In the genomic region with DNA sequence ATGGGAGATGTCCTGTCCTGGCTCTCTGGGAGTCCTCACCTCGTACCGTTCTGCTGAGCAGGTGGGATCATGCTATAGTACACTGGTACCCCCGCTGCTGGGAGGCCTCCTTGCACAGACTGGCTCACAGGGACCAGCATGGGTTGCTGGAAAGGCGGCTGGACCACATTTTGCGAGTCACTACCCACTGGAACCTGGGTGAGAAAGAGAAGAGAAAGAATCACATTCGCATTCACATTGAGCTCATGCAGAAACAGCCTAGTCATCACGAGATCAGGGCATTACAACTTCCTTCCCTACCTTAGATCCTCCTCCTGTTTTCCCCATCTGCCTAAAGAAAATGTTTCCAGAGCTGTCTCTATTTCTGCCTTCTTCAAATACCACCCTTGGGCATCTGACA, we compare ENCODE assay signal across 15 cellular contexts. TPM values are rescaled to one million over a fixed set of nuclear protein-coding genes. Genes with fewer than 3 reads are reported as not detected.
DNase-seq lines count a peak whose midpoint lies in the region; ATAC-seq and TF ChIP-seq lines count a peak whose summit lies in the region.
"Had no signal": no experiment of that assay in that cellular context is flagged by ENCODE, and none has a peak within 500 bp of the region (broad histone marks: within the 10 kb centered on the region; RNA-seq: fewer than 3 reads in every experiment).

No MANE protein-coding gene starts in this region.

- no peaks in the 10 kb centered on the region for H3K4me1 ChIP-seq in upper lobe of right lung
- H3K4me1 ChIP-seq in body of pancreas: no peaks in the 10 kb centered on the region

- 88 to 90% methylated on average over 6 to 7 of the region's 7 CpGs for WGBS in body of pancreas, 2 donors

- H3K27me3 ChIP-seq in upper lobe of right lung (no peaks in the 10 kb centered on the region), body of pancreas (no peaks in the 10 kb centered on the region)
- H3K27me3 ChIP-seq: esophagus muscularis mucosa had no signal

- H3K9me3 ChIP-seq in upper lobe of right lung (no peaks in the 10 kb centered on the region), body of pancreas (no peaks in the 10 kb centered on the region)
- H3K9me3 ChIP-seq: esophagus muscularis mucosa, mucosa of descending colon, psoas muscle, thoracic aorta had no signal

- no peak overlapping the region for H3K27ac ChIP-seq in upper lobe of right lung
- H3K27ac ChIP-seq in substantia nigra (ENCODE audit: low read depth, low read length, poor library complexity, severe bottlenecking): no peak overlapping the region
- H3K27ac ChIP-seq in body of pancreas: no peak overlapping the region
- H3K27ac ChIP-seq: esophagus muscularis mucosa, psoas muscle, thoracic aorta had no signal

- intact Hi-C loops in upper lobe of right lung (cut with DNase I): loop anchor here (10.0 kb wide), 1 partner anchor 187 kb away; a partner anchor contains a TSS
- intact Hi-C loops in body of pancreas (cut with DNase I): no loop called here

- TF ChIP-seq POLR2A in body of pancreas (IDR thresholded peaks at IDR 0.05): no peak

- H3K36me3 ChIP-seq in upper lobe of right lung (peaks cover 83% of the 10 kb centered on the region), body of pancreas (replicated peaks in 1 of 2; ENCODE audit: insufficient read depth in 1 of 2, low read depth in 2 of 2) (peaks cover 0 to 27% of the 10 kb centered on the region in 2 donors)

- ATAC-seq in upper lobe of right lung (peak; percentile 41), body of pancreas (no peak)
- ATAC-seq: mucosa of descending colon, psoas muscle had no signal

- no peak overlapping the region for H3K4me3 ChIP-seq in foreskin fibroblast (ENCODE audit: low read depth in 1 of 2, low read length in 2 of 2)
- H3K4me3 ChIP-seq in upper lobe of right lung: no peak overlapping the region
- H3K4me3 ChIP-seq in body of pancreas: no peak overlapping the region
- H3K4me3 ChIP-seq: esophagus muscularis mucosa, mucosa of descending colon, psoas muscle, thoracic aorta had no signal

- TF ChIP-seq CTCF in foreskin fibroblast (IDR thresholded peaks at IDR 0.05; ENCODE audit: low read depth, low read length) (no peak), upper lobe of right lung (IDR thresholded peaks at IDR 0.05) (no peak), body of pancreas (IDR thresholded peaks at IDR 0.05) (no peak)

- DNase-seq in stimulated activated CD4-positive, alpha-beta T cell treated with anti-CD3 and anti-CD28 coated beads, Interleukin-15, amount 100 ng/mL, for 24 hours: peak; percentile 58
- no peak for DNase-seq in stimulated activated CD4-positive, alpha-beta T cell treated with anti-CD3 and anti-CD28 coated beads, Interleukin-12 subunit alpha, Interleukin-12 subunit beta, amount 100 ng/mL, for 4 hours
- DNase-seq in UCSD-AML1 (lab: John Stamatoyannopoulos, UW; ENCODE audit: unreplicated experiment) (peak; percentile 21), foreskin fibroblast (peak; percentile 37 to 69), upper lobe of right lung (no peak), substantia nigra (lab: John Stamatoyannopoulos, UW) (no peak), body of pancreas (no peak), NCI-H2171 (lab: John Stamatoyannopoulos, UW) (no peak)
- DNase-seq: caudate nucleus, Karpas-422, mucosa of descending colon, NCI-H2081 treated with DMSO at 0.1 percent for 48 hours, psoas muscle had no signal

RNA-seq across cellular contexts. Expression of a gene that starts 17.3 kb away (rescaled TPM):
- total RNA-seq in upper lobe of right lung: 6.0 TPM
- 1 to 10 TPM in 1 of 2 donors, under 1 TPM in 1; 0.78 to 2.0 TPM for total RNA-seq in body of pancreas

RNA-seq across cellular contexts. Expression of a gene that starts 38.8 kb away (rescaled TPM):
- total RNA-seq in upper lobe of right lung: 59.2 TPM
- total RNA-seq in body of pancreas: 10 to 100 TPM; 47.7 to 77.5 TPM

RNA-seq across cellular contexts. Expression of a gene that starts 51.7 kb away (rescaled TPM):
- total RNA-seq in upper lobe of right lung (not detected), body of pancreas (1 to 10 TPM; 2.9 to 4.6 TPM)
- total RNA-seq: esophagus muscularis mucosa had no signal

Comparison
In these comparisons a context has a peak if more than half of its experiments do, and no peak if none do; other contexts are left out.
1. DNase-seq: peak in stimulated activated CD4-positive, alpha-beta T cell treated with anti-CD3 and anti-CD28 coated beads, Interleukin-15, amount 100 ng/mL, for 24 hours (single experiment), UCSD-AML1 (single experiment) and foreskin fibroblast (2 of 2); none in stimulated activated CD4-positive, alpha-beta T cell treated with anti-CD3 and anti-CD28 coated beads, Interleukin-12 subunit alpha, Interleukin-12 subunit beta, amount 100 ng/mL, for 4 hours (single experiment), upper lobe of right lung (single experiment), substantia nigra (0 of 49), body of pancreas (0 of 4) and NCI-H2171 (single experiment).